29 cellular contexts compared by ENCODE assay signal in the genomic region with DNA sequence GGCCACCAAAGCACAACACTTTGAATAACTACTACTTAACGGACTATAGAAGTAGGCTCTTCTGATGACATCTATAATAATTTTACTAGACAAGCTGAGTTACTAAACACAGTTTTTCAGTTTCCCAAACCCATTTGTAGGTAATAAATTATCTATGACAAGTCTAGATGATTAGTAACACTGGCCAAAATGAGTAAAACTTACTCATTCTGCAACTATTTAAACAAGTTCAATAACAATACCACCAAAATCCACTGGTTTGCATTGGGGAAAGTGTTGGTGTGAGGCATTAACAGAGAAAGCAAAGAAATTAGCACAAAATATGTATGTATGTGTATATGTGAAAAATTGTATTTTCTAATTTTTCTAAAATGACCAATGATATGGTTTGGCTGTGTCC.
DNase-seq lines count a peak whose midpoint lies in the region; ATAC-seq and TF ChIP-seq lines count a peak whose summit lies in the region.
"Had no signal": no experiment of that assay in that cellular context is flagged by ENCODE, and none has a peak within 500 bp of the region (broad histone marks: within the 10 kb centered on the region; RNA-seq: fewer than 3 reads in every experiment).

No MANE protein-coding gene starts in this region.

- CTCF ChIA-PET in mammary epithelial cell (lab: Charles Lee; ENCODE audit: low non-redundant PET) (no interaction called here), RWPE1 (lab: Yijun Ruan, JAX) (no interaction called here)

- H3K4me1 ChIP-seq in mammary epithelial cell (ENCODE audit: insufficient read depth, low read length) (no peaks in the 10 kb centered on the region), breast epithelium (no peaks in the 10 kb centered on the region), transverse colon (no peaks in the 10 kb centered on the region)
- H3K4me1 ChIP-seq: BLaER1, gastrocnemius medialis, prostate gland, tibial artery had no signal

- DNase-seq in mammary epithelial cell (peak; percentile 47), breast epithelium (ENCODE audit: low spot score in 2 of 2) (no peak), RWPE1 (ENCODE audit: low spot score) (peak; percentile 36), fibroblast of pulmonary artery (ENCODE audit: low read depth) (peak; percentile 22), superior temporal gyrus (ENCODE audit: extremely low spot score) (no peak), transverse colon (no peak)
- DNase-seq: 8988T; activated CD4-positive, alpha-beta memory T cell treated with anti-CD3 and anti-CD28 coated beads for 36 hours; activated CD4-positive, CD25-positive, alpha-beta regulatory T cell; activated gamma-delta T cell; activated naive CD8-positive, alpha-beta T cell treated with anti-CD3 and anti-CD28 coated beads, Interleukin-2, amount 50 U/mL, for 24 hours; central memory CD4-positive, alpha-beta T cell; COR-L47; dermis blood vessel endothelial cell; DMS79 treated with DMSO at 0.1 percent for 48 hours; gastrocnemius medialis; NCI-H1436 treated with DMSO at 0.1 percent for 48 hours; NCI-H524; RPMI8226; stimulated activated CD4-positive, alpha-beta T cell treated with anti-CD3 and anti-CD28 coated beads, Interleukin-2, amount 100 ng/mL, for 24 hours; stimulated activated naive CD4-positive, alpha-beta T cell; T1000; tibial artery had no signal

- H3K36me3 ChIP-seq in mammary epithelial cell (ENCODE audit: insufficient read depth, low read length): no peaks in the 10 kb centered on the region
- no peaks in the 10 kb centered on the region for H3K36me3 ChIP-seq in breast epithelium
- H3K36me3 ChIP-seq in transverse colon: no peaks in the 10 kb centered on the region
- H3K36me3 ChIP-seq: gastrocnemius medialis, prostate gland, tibial artery had no signal

- H2AFZ ChIP-seq in mammary epithelial cell (ENCODE audit: low read depth, low read length): no peak overlapping the region

- TF ChIP-seq CTCF in mammary epithelial cell (conservative IDR thresholded peaks at IDR 0.05 in 1 of 2, IDR thresholded peaks at IDR 0.05 in 1 of 2; ENCODE audit: extremely low read depth in 1 of 2, insufficient read depth in 1 of 2, low read depth in 1 of 2, low read length in 2 of 2): no peak
- no peak for TF ChIP-seq CTCF in breast epithelium (IDR thresholded peaks at IDR 0.05)
- TF ChIP-seq CTCF in RWPE1 (conservative IDR thresholded peaks at IDR 0.05; ENCODE audit: low read depth): no peak
- no peak for TF ChIP-seq CTCF in fibroblast of pulmonary artery (IDR thresholded peaks at IDR 0.05; ENCODE audit: low read length, missing control alignments)
- no peak for TF ChIP-seq CTCF in transverse colon (IDR thresholded peaks at IDR 0.05)

- no peaks in the 10 kb centered on the region for H4K20me1 ChIP-seq in mammary epithelial cell (ENCODE audit: insufficient read depth, low read length)
- H4K20me1 ChIP-seq: BLaER1 had no signal

- H3K4me2 ChIP-seq in mammary epithelial cell (ENCODE audit: insufficient read depth, low read depth, low read length): no peak overlapping the region
- H3K4me2 ChIP-seq: BLaER1 had no signal

- TF ChIP-seq POLR2A in breast epithelium (IDR thresholded peaks at IDR 0.05) (no peak), transverse colon (IDR thresholded peaks at IDR 0.05) (no peak)

- peaks cover 10% of the 10 kb centered on the region for H3K9me3 ChIP-seq in mammary epithelial cell (replicated peaks; ENCODE audit: insufficient read depth, low read length)
- peaks cover 24 to 26% of the 10 kb centered on the region in 2 donors for H3K9me3 ChIP-seq in breast epithelium
- peaks cover 0 to 10% of the 10 kb centered on the region in 2 donors for H3K9me3 ChIP-seq in transverse colon
- H3K9me3 ChIP-seq: prostate gland had no signal

- TF ChIP-seq EP300 in transverse colon (IDR thresholded peaks at IDR 0.05; ENCODE audit: low read depth): no peak

- H3K4me3 ChIP-seq in mammary epithelial cell (replicated peaks in 1 of 3; ENCODE audit: insufficient read depth in 1 of 3, low read depth in 2 of 3, low read length in 3 of 3): no peak overlapping the region
- H3K4me3 ChIP-seq in breast epithelium: no peak overlapping the region
- no peak overlapping the region for H3K4me3 ChIP-seq in fibroblast of pulmonary artery (replicated peaks; ENCODE audit: low read depth, low read length)
- H3K4me3 ChIP-seq in transverse colon: no peak overlapping the region
- H3K4me3 ChIP-seq: BLaER1, gastrocnemius medialis, K562, lung, prostate gland, tibial artery had no signal

- intact Hi-C loops in mammary epithelial cell (cut with micrococcal nuclease) (no loop called here), breast epithelium (cut with DNase I; ENCODE audit: low total_unique reads) (no loop called here), transverse colon (cut with DNase I; ENCODE audit: low total_unique reads) (no loop called here)

- no peaks in the 10 kb centered on the region for H3K27me3 ChIP-seq in mammary epithelial cell (ENCODE audit: insufficient read depth, low read length)
- no peaks in the 10 kb centered on the region for H3K27me3 ChIP-seq in breast epithelium
- H3K27me3 ChIP-seq in transverse colon: no peaks in the 10 kb centered on the region
- H3K27me3 ChIP-seq: BLaER1, gastrocnemius medialis, tibial artery had no signal

- ATAC-seq in HG02885 (IDR thresholded peaks at IDR 0.05; ENCODE audit: poor library complexity, unreplicated experiment): no peak
- ATAC-seq in GM19324 (IDR thresholded peaks at IDR 0.05; ENCODE audit: low FRiP score, unreplicated experiment): no peak
- ATAC-seq: activated naive CD8-positive, alpha-beta T cell treated with anti-CD3 and anti-CD28 coated beads, Interleukin-2, amount 50 U/mL, for 24 hours; gastrocnemius medialis; K562 had no signal

- no peaks in the 10 kb centered on the region for H3K79me2 ChIP-seq in mammary epithelial cell (ENCODE audit: insufficient read depth, low read length)

- POLR2A ChIA-PET in RWPE1 (lab: Yijun Ruan, JAX; ENCODE audit: low non-redundant PET): no interaction called here

- WGBS in mammary epithelial cell (ENCODE audit: low coverage, missing lambda C conversion rate): 100% methylated on average over 1 of the region's 1 CpG
- 74 to 79% methylated on average over 1 of the region's 1 CpG for WGBS in transverse colon (ENCODE audit: low coverage in 1 of 2), 2 donors

- no peak overlapping the region for H3K27ac ChIP-seq in mammary epithelial cell (ENCODE audit: insufficient read depth, low read depth, low read length)
- no peak overlapping the region for H3K27ac ChIP-seq in breast epithelium
- no peak overlapping the region for H3K27ac ChIP-seq in RWPE1
- H3K27ac ChIP-seq in transverse colon: no peak overlapping the region
- H3K27ac ChIP-seq: BLaER1, gastrocnemius medialis, prostate gland, tibial artery had no signal

- in situ Hi-C loops in mammary epithelial cell (cut with MboI; ENCODE audit: low sequenced_read_pairs in 2 of 2): no loop called here
- in situ Hi-C loops in transverse colon (cut with MboI; ENCODE audit: low pct_ligation_motif_present in 1 of 4, low pct_unique_long_range_greater_than_20kb in 1 of 4, low sequenced_read_pairs in 3 of 4): no loop called here

- no peak overlapping the region for H3K9ac ChIP-seq in mammary epithelial cell (ENCODE audit: insufficient read depth, low read length)
- H3K9ac ChIP-seq: BLaER1 had no signal

- dilution Hi-C loops in mammary epithelial cell (cut with HindIII; ENCODE audit: low sequenced_read_pairs): no loop called here

- no TSS peak for BruUV-seq in mammary epithelial cell (replicated peaks; lab: Mats Ljungman, UMichigan)

Comparison
In these comparisons a context has a peak if more than half of its experiments do, and no peak if none do; other contexts are left out.
1. DNase-seq: peak in mammary epithelial cell (single experiment), RWPE1 (single experiment) and fibroblast of pulmonary artery (single experiment); none in breast epithelium (0 of 2), superior temporal gyrus (single experiment) and transverse colon (single experiment).